17 cellular contexts compared by ENCODE assay signal in genomic region chr21:33734326-33734725, GRCh38.
DNase-seq lines count a peak whose midpoint lies in the region.
"Had no signal": no experiment of that assay in that cellular context is flagged by ENCODE, and none has a peak within 500 bp of the region (broad histone marks: within the 10 kb centered on the region; RNA-seq: fewer than 3 reads in every experiment).

No MANE protein-coding gene starts in this region.

- DNase-seq in EH (ENCODE audit: low read depth) (peak; percentile 35), amniotic epithelial cell (ENCODE audit: low read depth) (peak; percentile 86), fibroblast of gingiva (ENCODE audit: low read depth) (peak; percentile 10), non-pigmented ciliary epithelial cell (ENCODE audit: low read depth) (peak; percentile 24), NCI-H2081 (lab: John Stamatoyannopoulos, UW) (no peak), islet precursor cell (no peak), LoVo (ENCODE audit: low spot score) (no peak)
- DNase-seq: BE2C; Caco-2; CD4-positive, CD25-positive, alpha-beta regulatory T cell; DMS153; HCEC 1CT; NCI-H1105; NCI-H1694; NCI-H510A; NCI-H774; SHP77 treated with DMSO at 0.1 percent for 48 hours had no signal

Comparison
In these comparisons a context has a peak if more than half of its experiments do, and no peak if none do; other contexts are left out.
1. DNase-seq: peak in EH (single experiment), amniotic epithelial cell (single experiment), fibroblast of gingiva (single experiment) and non-pigmented ciliary epithelial cell (single experiment); none in NCI-H2081 (0 of 2), islet precursor cell (single experiment) and LoVo (single experiment).